14 cellular contexts compared by ENCODE assay signal in genomic region chr18:23176701-23177432, GRCh38. TPM values are rescaled to one million over a fixed set of nuclear protein-coding genes. Genes with fewer than 3 reads are reported as not detected.
DNase-seq lines count a peak whose midpoint lies in the region; ATAC-seq, FAIRE-seq and TF ChIP-seq lines count a peak whose summit lies in the region.
"Had no signal": no experiment of that assay in that cellular context is flagged by ENCODE, and none has a peak within 500 bp of the region (broad histone marks: within the 10 kb centered on the region; RNA-seq: fewer than 3 reads in every experiment).

No MANE protein-coding gene starts in this region.

- DNase-seq in AG04450 (ENCODE audit: low read depth, low spot score) (no peak), endothelial cell of umbilical vein (ENCODE audit: low read depth, low spot score) (no peak), pancreas (no peak), lower lobe of right lung (no peak), globus pallidus (ENCODE audit: low spot score) (no peak), prostate gland (ENCODE audit: low spot score) (no peak)
- DNase-seq: 8988T; CD4-positive, CD25-positive, alpha-beta regulatory T cell; GF-D8; HFFc6 had no signal

- CTCF ChIA-PET in AG04450 (lab: Charles Lee): no interaction called here
- CTCF ChIA-PET in endothelial cell of umbilical vein (lab: Charles Lee): interaction anchor here (0.7 kb wide), 1 partner anchor 29 kb away, joined by 3 read pairs; no protein-coding TSS in a partner anchor

- dilution Hi-C loops in endothelial cell of umbilical vein (cut with MboI; ENCODE audit: extremely low pct_ligation_motif_present, low sequenced_read_pairs): no loop called here

- H3K4me1 ChIP-seq in HUES48 (ENCODE audit: control insufficient read depth, insufficient read depth, low read length): peaks cover 38% of the 10 kb centered on the region
- peaks cover 15% of the 10 kb centered on the region for H3K4me1 ChIP-seq in endothelial cell of umbilical vein (ENCODE audit: control insufficient read depth, extremely low read depth, insufficient read depth, low read length)
- H3K4me1 ChIP-seq in pancreas: peaks cover 0 to 12% (median 7%) of the 10 kb centered on the region in 3 donors
- H3K4me1 ChIP-seq in lower lobe of right lung: peaks cover 21% of the 10 kb centered on the region
- no peaks in the 10 kb centered on the region for H3K4me1 ChIP-seq in prostate gland (replicated peaks)
- H3K4me1 ChIP-seq: HAP-1 had no signal

- no peaks in the 10 kb centered on the region for H3K9me1 ChIP-seq in endothelial cell of umbilical vein (replicated peaks; ENCODE audit: control insufficient read depth, extremely low read depth, insufficient read depth, low read length)

- WGBS in pancreas, 2 donors: 87 to 88% methylated on average over 17 of the region's 17 CpGs
- 95% methylated on average over 15 of the region's 17 CpGs for WGBS in prostate gland

- H3K27ac ChIP-seq in AG04450 (ENCODE audit: low read depth, low read length) (peak overlapping the region; percentile 31), HUES48 (ENCODE audit: low read depth, low read length) (peak overlapping the region; percentile 5), endothelial cell of umbilical vein (ENCODE audit: insufficient read depth, low read depth, low read length) (no peak overlapping the region), pancreas (no peak overlapping the region), lower lobe of right lung (no peak overlapping the region), prostate gland (no peak overlapping the region)
- H3K27ac ChIP-seq: BLaER1 treated with 17β-estradiol and CSF1 and Interleukin-3, amounts not matched to agents 10 nM and 100 nM had no signal

- no peak overlapping the region for H3K4me3 ChIP-seq in AG04450 (ENCODE audit: low read depth, low read length)
- no peak overlapping the region for H3K4me3 ChIP-seq in HUES48 (ENCODE audit: low read depth, low read length)
- no peak overlapping the region for H3K4me3 ChIP-seq in endothelial cell of umbilical vein (replicated peaks in 1 of 3; ENCODE audit: insufficient read depth in 1 of 3, low read depth in 1 of 3, low read length in 3 of 3)
- H3K4me3 ChIP-seq in pancreas: no peak overlapping the region
- H3K4me3 ChIP-seq in lower lobe of right lung: no peak overlapping the region
- no peak overlapping the region for H3K4me3 ChIP-seq in prostate gland
- H3K4me3 ChIP-seq: BLaER1 treated with 17β-estradiol and CSF1 and Interleukin-3, amounts not matched to agents 10 nM and 100 nM; HAP-1 had no signal

- TF ChIP-seq CTCF in AG04450 (IDR thresholded peaks at IDR 0.05; ENCODE audit: low read depth, low read length) (no peak), endothelial cell of umbilical vein (IDR thresholded peaks at IDR 0.05; ENCODE audit: extremely low read depth in 1 of 2, insufficient read depth in 1 of 2, low read depth in 1 of 2, low read length in 2 of 2) (no peak), pancreas (IDR thresholded peaks at IDR 0.05) (no peak), lower lobe of right lung (IDR thresholded peaks at IDR 0.05) (no peak), prostate gland (IDR thresholded peaks at IDR 0.05) (no peak)

- TF ChIP-seq POLR2A in endothelial cell of umbilical vein (IDR thresholded peaks at IDR 0.05; ENCODE audit: low read depth, low read length): no peak
- TF ChIP-seq POLR2A in prostate gland (IDR thresholded peaks at IDR 0.05): no peak

- no peak overlapping the region for H3K4me2 ChIP-seq in endothelial cell of umbilical vein (ENCODE audit: insufficient read depth, low read length)
- H3K4me2 ChIP-seq: BLaER1 treated with 17β-estradiol and CSF1 and Interleukin-3, amounts not matched to agents 10 nM and 100 nM had no signal

- ATAC-seq in pancreas: peak; percentile 4 to 21 (median 12)
- no peak for ATAC-seq in lower lobe of right lung

- intact Hi-C loops in endothelial cell of umbilical vein (cut with micrococcal nuclease): no loop called here
- intact Hi-C loops in pancreas (cut with DNase I): no loop called here
- intact Hi-C loops in lower lobe of right lung (cut with DNase I): no loop called here
- intact Hi-C loops in prostate gland (cut with DNase I): no loop called here

- H3K79me2 ChIP-seq in endothelial cell of umbilical vein (ENCODE audit: control insufficient read depth, insufficient read depth, low read length): peaks cover 33% of the 10 kb centered on the region

- H3K27me3 ChIP-seq in AG04450 (ENCODE audit: control insufficient read depth, insufficient read depth, low read length): no peaks in the 10 kb centered on the region
- H3K27me3 ChIP-seq in HUES48 (ENCODE audit: control insufficient read depth, insufficient read depth, low read length): no peaks in the 10 kb centered on the region
- no peaks in the 10 kb centered on the region for H3K27me3 ChIP-seq in endothelial cell of umbilical vein (ENCODE audit: control insufficient read depth in 2 of 2, insufficient read depth in 2 of 2, low read length in 2 of 2)
- H3K27me3 ChIP-seq in pancreas: no peaks in the 10 kb centered on the region
- H3K27me3 ChIP-seq in lower lobe of right lung (ENCODE audit: low read depth): no peaks in the 10 kb centered on the region
- H3K27me3 ChIP-seq in prostate gland (replicated peaks; ENCODE audit: insufficient read depth): no peaks in the 10 kb centered on the region
- H3K27me3 ChIP-seq: BLaER1 treated with 17β-estradiol and CSF1 and Interleukin-3, amounts not matched to agents 10 nM and 100 nM had no signal

- POLR2A ChIA-PET in AG04450 (lab: Yijun Ruan, JAX) (no interaction called here), endothelial cell of umbilical vein (lab: Charles Lee) (no interaction called here)

- H3K9ac ChIP-seq in HUES48 (ENCODE audit: low read depth, low read length) (no peak overlapping the region), endothelial cell of umbilical vein (replicated peaks; ENCODE audit: extremely low read depth, insufficient read depth, low read length) (no peak overlapping the region)
- H3K9ac ChIP-seq: BLaER1 treated with 17β-estradiol and CSF1 and Interleukin-3, amounts not matched to agents 10 nM and 100 nM had no signal

- H2AFZ ChIP-seq in endothelial cell of umbilical vein (ENCODE audit: low read depth, low read length): no peak overlapping the region

- peaks cover 2% of the 10 kb centered on the region for H4K20me1 ChIP-seq in endothelial cell of umbilical vein (replicated peaks; ENCODE audit: control insufficient read depth, extremely low read depth, insufficient read depth, low read length)

- H3K36me3 ChIP-seq in HUES48 (ENCODE audit: control insufficient read depth, insufficient read depth, low read length) (no peaks in the 10 kb centered on the region), endothelial cell of umbilical vein (ENCODE audit: control insufficient read depth in 2 of 2, extremely low read depth in 1 of 2, insufficient read depth in 2 of 2, low read length in 2 of 2) (peaks cover 0 to 8% of the 10 kb centered on the region in 2 experiments), pancreas (no peaks in the 10 kb centered on the region), lower lobe of right lung (no peaks in the 10 kb centered on the region), prostate gland (no peaks in the 10 kb centered on the region)
- H3K36me3 ChIP-seq: HAP-1 had no signal

- no TSS peak for BruUV-seq in endothelial cell of umbilical vein (replicated peaks; lab: Mats Ljungman, UMichigan)

- FAIRE-seq in endothelial cell of umbilical vein (lab: Jason Lieb, UNC) (peak; percentile 12), pancreas (lab: Jason Lieb, UNC) (no peak)
- FAIRE-seq: HTR-8/SVneo had no signal

- no peaks in the 10 kb centered on the region; the same call in 1 of the 2 replicates for H3K9me3 ChIP-seq in AG04450 (ENCODE audit: control insufficient read depth, insufficient read depth, low read length)
- no peaks in the 10 kb centered on the region for H3K9me3 ChIP-seq in HUES48 (ENCODE audit: control insufficient read depth, insufficient read depth, low read length)
- no peaks in the 10 kb centered on the region for H3K9me3 ChIP-seq in endothelial cell of umbilical vein (replicated peaks; ENCODE audit: control insufficient read depth, insufficient read depth, low read length)
- H3K9me3 ChIP-seq in pancreas: no peaks in the 10 kb centered on the region
- H3K9me3 ChIP-seq in lower lobe of right lung: no peaks in the 10 kb centered on the region
- no peaks in the 10 kb centered on the region for H3K9me3 ChIP-seq in prostate gland
- H3K9me3 ChIP-seq: BLaER1 treated with 17β-estradiol and CSF1 and Interleukin-3, amounts not matched to agents 10 nM and 100 nM; HAP-1 had no signal

TF ChIP-seq in endothelial cell of umbilical vein, 7 proteins besides CTCF, POLR2A, EP300 and RAD21:
- TF ChIP-seq POLR2AphosphoS5 (IDR thresholded peaks at IDR 0.05; ENCODE audit: insufficient read depth, low read depth, low read length): no peak
- no peak for TF ChIP-seq GATA2 (IDR thresholded peaks at IDR 0.05; ENCODE audit: insufficient read depth, insufficient read length, low read depth, low read length)
- TF ChIP-seq, protein P1, sequence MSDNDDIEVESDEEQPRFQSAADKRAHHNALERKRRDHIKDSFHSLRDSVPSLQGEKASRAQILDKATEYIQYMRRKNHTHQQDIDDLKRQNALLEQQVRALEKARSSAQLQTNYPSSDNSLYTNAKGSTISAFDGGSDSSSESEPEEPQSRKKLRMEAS (IDR thresholded peaks at IDR 0.05; ENCODE audit: insufficient read depth, insufficient read length): no peak
- TF ChIP-seq MYC (IDR thresholded peaks at IDR 0.05; ENCODE audit: low read depth, low read length): no peak
- TF ChIP-seq FOS (IDR thresholded peaks at IDR 0.05; ENCODE audit: borderline replicate concordance, insufficient read depth, low read length): no peak
- TF ChIP-seq EZH2 (IDR thresholded peaks at IDR 0.05; ENCODE audit: borderline replicate concordance, low read depth, low read length, severe bottlenecking): no peak
- TF ChIP-seq JUN (IDR thresholded peaks at IDR 0.05; ENCODE audit: borderline replicate concordance, insufficient read depth, insufficient read length, low read depth): no peak
TF ChIP-seq in endothelial cell of umbilical vein: peak in this region for 0.

RNA-seq across cellular contexts. Expression of gene CABLES1, which starts 41.6 kb away (rescaled TPM):
- 25.7 and 29.6 TPM in 2 replicates for polyA plus RNA-seq in AG04450 (2011; rRNA removed)
- polyA minus RNA-seq in AG04450 (2011; rRNA and poly(A)+ RNA removed): 24.5 TPM in 2 replicates
- total RNA-seq in endothelial cell of umbilical vein: 55.0 and 71.1 TPM in 2 replicates
- polyA plus RNA-seq in endothelial cell of umbilical vein: 28.7 and 40.2 TPM in 2 replicates
- polyA plus RNA-seq in endothelial cell of umbilical vein (2011; cell fraction: cytosol; rRNA removed): 46.8 and 51.2 TPM in 2 replicates
- polyA plus RNA-seq in endothelial cell of umbilical vein (2011; cell fraction: nucleus; rRNA removed): 66.8 and 77.1 TPM in 2 replicates
- polyA plus RNA-seq in endothelial cell of umbilical vein (2012): 66.6 TPM in 2 replicates
- 73.3 and 73.9 TPM in 2 replicates for polyA minus RNA-seq in endothelial cell of umbilical vein
- polyA minus RNA-seq in endothelial cell of umbilical vein (2011; cell fraction: cytosol; rRNA and poly(A)+ RNA removed): 7.8 TPM
- 87.4 and 92.3 TPM in 2 replicates for polyA minus RNA-seq in endothelial cell of umbilical vein (2011; cell fraction: nucleus; rRNA and poly(A)+ RNA removed)
- 1 to 10 TPM; 2.8 to 5.7 (median 3.7) TPM for total RNA-seq in pancreas
- polyA plus RNA-seq in pancreas: 1 to 10 TPM; 2.0 to 3.0 TPM
- 44.2 TPM for total RNA-seq in lower lobe of right lung
- 10 to 100 TPM in 1 of 2 donors, 1 to 10 TPM in 1; 3.9 to 16.2 TPM for total RNA-seq in prostate gland

Comparison
In these comparisons a context has a peak if more than half of its experiments do, and no peak if none do; other contexts are left out.
1. H3K27ac ChIP-seq: peak in AG04450 (single experiment) and HUES48 (single experiment); none in endothelial cell of umbilical vein (single experiment), pancreas (0 of 4), lower lobe of right lung (single experiment) and prostate gland (0 of 2).
2. ATAC-seq: peak in pancreas (4 of 4); none in lower lobe of right lung (0 of 2).